8 cellular contexts compared by ENCODE assay signal in the genomic region with DNA sequence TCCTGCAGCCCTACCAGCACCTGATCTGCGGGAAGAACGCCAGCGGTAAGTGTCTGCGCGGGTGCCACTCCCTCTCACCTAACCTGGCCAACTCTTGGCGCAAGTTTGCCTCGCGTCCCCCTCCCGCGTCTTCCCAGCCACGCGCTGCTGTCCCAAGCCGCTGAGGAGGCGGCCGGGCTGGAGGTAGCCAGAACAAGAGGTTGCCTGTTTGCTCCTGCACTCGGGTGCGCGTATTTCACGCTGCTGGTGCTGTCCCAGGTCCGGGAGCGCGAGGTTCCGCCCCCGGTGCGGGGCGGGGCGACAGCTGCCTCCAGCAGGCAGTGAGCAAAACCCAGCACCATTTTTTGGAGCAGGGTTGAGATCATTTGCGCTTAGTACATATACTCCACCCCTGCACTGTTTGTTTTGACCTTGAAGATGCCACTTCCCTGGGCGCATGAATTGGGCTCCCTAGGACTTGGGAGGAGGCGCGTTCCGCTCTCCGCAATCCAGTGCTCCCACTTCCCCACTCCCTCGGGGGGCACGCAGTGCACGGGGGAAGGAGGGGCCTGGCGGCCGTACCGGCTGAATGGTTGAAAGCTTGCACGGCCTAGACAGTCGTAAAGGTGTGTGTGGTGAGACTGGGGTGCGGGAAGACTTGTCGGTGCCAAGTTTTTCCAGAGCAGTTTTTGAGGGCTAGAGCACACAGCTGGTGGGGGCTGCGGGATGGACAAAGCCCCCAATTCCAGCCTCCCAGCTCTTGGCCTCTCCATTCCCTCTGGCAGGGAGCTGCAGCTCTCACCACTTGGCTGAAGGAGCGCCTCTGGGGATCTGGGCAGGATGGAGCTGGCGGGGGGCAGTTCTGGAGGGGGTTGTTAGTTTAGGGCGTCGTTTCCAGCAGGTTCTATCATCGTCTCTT.
A peak's percentile ranks its signal among the peaks of the same experiment; 100 is the strongest.
DNase-seq lines count a peak whose midpoint lies in the region; ATAC-seq and TF ChIP-seq lines count a peak whose summit lies in the region.

No MANE protein-coding gene starts in this region.

- DNase-seq in Daoy (ENCODE audit: low read depth) (peak; percentile 87), NCI-H69 (lab: John Stamatoyannopoulos, UW) (peak; percentile 71), foreskin fibroblast (peak in 1 of 2 donors; percentile 73), retina (peak; percentile 63), NAMALWA (ENCODE audit: low spot score) (no peak), KG1 (lab: John Stamatoyannopoulos, UW) (no peak)

- H3K4me3 ChIP-seq in foreskin fibroblast (ENCODE audit: low read depth in 1 of 2, low read length in 2 of 2): peak overlapping the region; percentile 33 to 48

- no peaks in the 10 kb centered on the region for H3K27me3 Mint-ChIP-seq in activated T-helper 17 cell treated with anti-CD3 and anti-CD28 coated beads, Interleukin-2, amount 50 U/mL, for 72 hours

- H3K4me1 Mint-ChIP-seq in activated T-helper 17 cell treated with anti-CD3 and anti-CD28 coated beads, Interleukin-2, amount 50 U/mL, for 72 hours: peaks cover 17% of the 10 kb centered on the region

- peak overlapping the region; percentile 89 for H3K27ac Mint-ChIP-seq in activated T-helper 17 cell treated with anti-CD3 and anti-CD28 coated beads, Interleukin-2, amount 50 U/mL, for 72 hours

- peak overlapping the region; percentile 89 for H3K4me3 Mint-ChIP-seq in activated T-helper 17 cell treated with anti-CD3 and anti-CD28 coated beads, Interleukin-2, amount 50 U/mL, for 72 hours

- peak; percentile 64 for ATAC-seq in activated T-helper 17 cell treated with anti-CD3 and anti-CD28 coated beads, Interleukin-2, amount 50 U/mL, for 72 hours (replicated peaks)
- no peak for ATAC-seq in GM18858 (IDR thresholded peaks at IDR 0.05; ENCODE audit: unreplicated experiment)

- H3K9me3 Mint-ChIP-seq in activated T-helper 17 cell treated with anti-CD3 and anti-CD28 coated beads, Interleukin-2, amount 50 U/mL, for 72 hours: no peaks in the 10 kb centered on the region

- H3K36me3 Mint-ChIP-seq in activated T-helper 17 cell treated with anti-CD3 and anti-CD28 coated beads, Interleukin-2, amount 50 U/mL, for 72 hours (ENCODE audit: low read depth): peaks cover 17% of the 10 kb centered on the region

- TF ChIP-seq CTCF in foreskin fibroblast (IDR thresholded peaks at IDR 0.05; ENCODE audit: low read depth, low read length): no peak

Comparison
In these comparisons a context has a peak if more than half of its experiments do, and no peak if none do; other contexts are left out.
1. DNase-seq: peak in Daoy (single experiment), NCI-H69 (single experiment) and retina (single experiment); none in NAMALWA (single experiment) and KG1 (single experiment).